ENCODE assay signal across 1 cellular context in the genomic region with DNA sequence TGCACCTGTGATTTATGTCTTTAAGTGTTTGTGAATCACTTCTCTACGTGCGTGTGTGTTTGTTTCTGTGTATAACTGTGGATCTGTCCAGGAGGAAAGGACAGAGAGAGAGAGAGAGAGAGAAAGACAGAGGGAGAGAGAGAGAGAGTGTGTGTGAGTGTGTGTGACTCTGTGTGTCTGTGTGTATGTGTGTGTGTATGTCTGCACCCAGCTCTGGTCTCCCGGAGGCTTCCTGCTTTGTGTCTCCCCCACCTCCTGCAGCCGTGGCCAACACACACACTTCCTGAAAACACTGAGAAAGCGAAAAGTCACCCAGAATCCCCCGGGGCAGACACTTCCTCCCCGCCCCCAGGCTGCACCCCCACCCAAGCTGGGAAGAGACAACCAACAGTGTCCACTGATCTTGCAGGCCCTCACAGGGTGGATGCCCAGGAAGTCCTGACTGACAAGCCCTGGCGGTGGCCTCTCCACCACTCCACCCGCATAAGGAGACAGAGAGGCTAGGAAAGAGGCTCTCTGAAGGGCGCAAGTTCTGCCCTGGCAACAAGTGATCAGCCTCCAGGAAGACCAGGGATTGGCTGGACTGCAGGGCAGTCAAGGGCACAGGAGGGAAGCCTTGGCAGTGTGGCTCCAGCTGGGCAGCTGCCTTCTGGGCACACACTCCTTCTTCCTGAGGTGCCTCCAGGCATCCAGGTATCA.
TF ChIP-seq lines count a peak whose summit lies in the region.

No MANE protein-coding gene starts in this region.

TF ChIP-seq in K562, 482 proteins besides CTCF, POLR2A, EP300 and RAD21 (continued from another document):
- TF ChIP-seq, protein P1, sequence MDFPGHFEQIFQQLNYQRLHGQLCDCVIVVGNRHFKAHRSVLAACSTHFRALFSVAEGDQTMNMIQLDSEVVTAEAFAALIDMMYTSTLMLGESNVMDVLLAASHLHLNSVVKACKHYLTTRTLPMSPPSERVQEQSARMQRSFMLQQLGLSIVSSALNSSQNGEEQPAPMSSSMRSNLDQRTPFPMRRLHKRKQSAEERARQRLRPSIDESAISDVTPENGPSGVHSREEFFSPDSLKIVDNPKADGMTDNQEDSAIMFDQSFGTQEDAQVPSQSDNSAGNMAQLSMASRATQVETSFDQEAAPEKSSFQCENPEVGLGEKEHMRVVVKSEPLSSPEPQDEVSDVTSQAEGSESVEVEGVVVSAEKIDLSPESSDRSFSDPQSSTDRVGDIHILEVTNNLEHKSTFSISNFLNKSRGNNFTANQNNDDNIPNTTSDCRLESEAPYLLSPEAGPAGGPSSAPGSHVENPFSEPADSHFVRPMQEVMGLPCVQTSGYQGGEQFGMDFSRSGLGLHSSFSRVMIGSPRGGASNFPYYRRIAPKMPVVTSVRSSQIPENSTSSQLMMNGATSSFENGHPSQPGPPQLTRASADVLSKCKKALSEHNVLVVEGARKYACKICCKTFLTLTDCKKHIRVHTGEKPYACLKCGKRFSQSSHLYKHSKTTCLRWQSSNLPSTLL (IDR thresholded peaks at IDR 0.05), result no peak
- TF ChIP-seq, protein P2, sequence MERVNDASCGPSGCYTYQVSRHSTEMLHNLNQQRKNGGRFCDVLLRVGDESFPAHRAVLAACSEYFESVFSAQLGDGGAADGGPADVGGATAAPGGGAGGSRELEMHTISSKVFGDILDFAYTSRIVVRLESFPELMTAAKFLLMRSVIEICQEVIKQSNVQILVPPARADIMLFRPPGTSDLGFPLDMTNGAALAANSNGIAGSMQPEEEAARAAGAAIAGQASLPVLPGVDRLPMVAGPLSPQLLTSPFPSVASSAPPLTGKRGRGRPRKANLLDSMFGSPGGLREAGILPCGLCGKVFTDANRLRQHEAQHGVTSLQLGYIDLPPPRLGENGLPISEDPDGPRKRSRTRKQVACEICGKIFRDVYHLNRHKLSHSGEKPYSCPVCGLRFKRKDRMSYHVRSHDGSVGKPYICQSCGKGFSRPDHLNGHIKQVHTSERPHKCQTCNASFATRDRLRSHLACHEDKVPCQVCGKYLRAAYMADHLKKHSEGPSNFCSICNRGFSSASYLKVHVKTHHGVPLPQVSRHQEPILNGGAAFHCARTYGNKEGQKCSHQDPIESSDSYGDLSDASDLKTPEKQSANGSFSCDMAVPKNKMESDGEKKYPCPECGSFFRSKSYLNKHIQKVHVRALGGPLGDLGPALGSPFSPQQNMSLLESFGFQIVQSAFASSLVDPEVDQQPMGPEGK (CRISPR knock-in tag; IDR thresholded peaks at IDR 0.05; ENCODE audit: borderline replicate concordance), result no peak
- TF ChIP-seq HIVEP1 (CRISPR knock-in tag; IDR thresholded peaks at IDR 0.05), result no peak
